7 cellular contexts compared by ENCODE assay signal in the genomic region with DNA sequence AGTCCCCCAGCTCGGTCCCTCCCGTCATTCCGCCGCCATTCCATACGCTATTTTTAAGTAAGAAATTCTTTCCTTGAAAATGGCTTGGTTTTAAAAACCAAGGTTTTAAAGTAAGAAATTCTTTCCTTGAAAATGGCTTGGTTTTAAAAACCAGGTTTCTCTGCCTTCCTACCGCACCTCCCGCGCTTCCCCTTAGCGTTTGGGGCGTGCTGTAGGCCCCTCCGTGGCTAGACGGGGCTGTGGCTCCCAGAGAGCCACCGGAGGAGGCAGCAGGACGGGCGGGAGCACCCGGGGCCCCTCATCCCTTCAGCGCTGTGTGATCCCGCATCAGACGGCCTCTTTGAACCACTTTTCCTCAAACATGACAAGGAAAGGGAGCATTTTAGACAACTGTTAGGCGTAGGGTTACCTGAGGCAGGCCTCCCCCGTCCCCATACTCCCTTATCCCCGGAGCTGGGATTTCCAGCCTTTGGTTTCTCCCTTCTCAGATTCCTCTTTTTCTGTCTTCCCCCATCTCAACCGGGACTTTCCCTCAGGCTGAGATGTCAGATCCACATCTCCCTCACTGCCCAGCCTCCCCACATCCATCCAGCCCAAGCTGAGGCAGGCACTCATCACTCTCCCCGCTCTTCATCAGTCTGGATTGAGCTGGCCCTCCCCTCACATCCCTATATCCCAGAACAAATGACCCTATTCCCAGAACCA. TPM values are rescaled to one million over a fixed set of nuclear protein-coding genes. Genes with fewer than 3 reads are reported as not detected.
DNase-seq lines count a peak whose midpoint lies in the region; ATAC-seq and TF ChIP-seq lines count a peak whose summit lies in the region.

No MANE protein-coding gene starts in this region.

- no peaks in the 10 kb centered on the region for H3K27me3 ChIP-seq in HAP-1 (ENCODE audit: low read depth)
- no peaks in the 10 kb centered on the region for H3K27me3 ChIP-seq in right atrium auricular region

- in situ Hi-C loops in HAP-1 (cut with MboI; ENCODE audit: low sequenced_read_pairs): loop anchor here (10.0 kb wide), 1 partner anchor 103 kb away; no protein-coding TSS in a partner anchor

- H3K4me3 ChIP-seq in HAP-1 (peak overlapping the region; percentile 79), WI38 (ENCODE audit: low read depth, low read length) (peak overlapping the region; percentile 68), right atrium auricular region (peak overlapping the region; percentile 85 to 96), skin epidermis (peak overlapping the region; percentile 69 to 94 (median 80))

- H3K9me3 ChIP-seq in HAP-1 (no peaks in the 10 kb centered on the region), right atrium auricular region (no peaks in the 10 kb centered on the region)

- no peak for DNase-seq in HAP-1 (ENCODE audit: low spot score in 2 of 2)
- no peak for DNase-seq in right atrium auricular region (ENCODE audit: low spot score)
- no peak for DNase-seq in NCI-H1930 (lab: John Stamatoyannopoulos, UW)

- H3K27ac ChIP-seq in right atrium auricular region (peak overlapping the region; percentile 99), skin epidermis (peak overlapping the region; percentile 25 to 100 (median 97))

- H3K4me1 ChIP-seq in HAP-1 (peaks cover 9% of the 10 kb centered on the region), right atrium auricular region (peaks cover 0 to 70% of the 10 kb centered on the region in 2 donors)

- ATAC-seq in HG03354 (IDR thresholded peaks at IDR 0.05; ENCODE audit: poor library complexity, severe bottlenecking, unreplicated experiment): no peak
- no peak for ATAC-seq in HG02623 (IDR thresholded peaks at IDR 0.05; ENCODE audit: unreplicated experiment)

- no peaks in the 10 kb centered on the region for H3K36me3 ChIP-seq in HAP-1 (replicated peaks)
- no peaks in the 10 kb centered on the region for H3K36me3 ChIP-seq in right atrium auricular region

- no peak for TF ChIP-seq CTCF in WI38 (IDR thresholded peaks at IDR 0.05; ENCODE audit: low read depth, low read length)
- no peak for TF ChIP-seq CTCF in right atrium auricular region (IDR thresholded peaks at IDR 0.05)

RNA-seq across cellular contexts. Expression of a gene that starts 0.5 kb away (rescaled TPM):
- 10 to 100 TPM; 26.4 to 27.4 TPM for total RNA-seq in right atrium auricular region
